11 cellular contexts compared by ENCODE assay signal in the genomic region with DNA sequence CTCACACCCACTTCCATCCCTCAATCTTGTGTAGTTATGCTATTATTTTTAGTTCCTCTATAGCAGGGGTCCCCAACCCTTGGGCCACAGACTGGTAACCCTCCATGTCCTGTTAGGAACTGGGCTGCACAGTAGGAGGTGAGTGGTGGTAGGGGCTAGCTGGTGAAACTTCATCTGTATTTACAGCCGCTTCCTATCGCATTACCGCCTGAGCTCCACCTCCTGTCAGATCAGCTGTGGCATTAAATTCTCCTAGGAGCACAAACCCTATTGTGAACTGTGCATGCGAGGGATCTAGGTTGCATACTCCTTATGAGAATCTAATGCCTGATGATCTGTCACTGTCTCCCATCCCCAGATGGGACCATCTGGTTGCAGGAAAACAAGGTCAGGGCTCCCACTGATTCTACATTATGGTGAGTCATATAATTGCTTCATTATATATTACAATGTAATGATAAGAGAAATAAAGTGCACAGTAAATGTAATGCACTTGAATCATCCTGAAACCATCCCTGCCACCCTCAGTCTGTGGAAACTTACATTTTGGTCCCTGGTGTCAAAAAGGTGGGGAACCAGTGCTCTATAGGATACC. TPM values are rescaled to one million over a fixed set of nuclear protein-coding genes. Genes with fewer than 3 reads are reported as not detected.
A peak's percentile ranks its signal among the peaks of the same experiment; 100 is the strongest.
DNase-seq lines count a peak whose midpoint lies in the region; ATAC-seq and TF ChIP-seq lines count a peak whose summit lies in the region.
"Had no signal": no experiment of that assay in that cellular context is flagged by ENCODE, and none has a peak within 500 bp of the region (broad histone marks: within the 10 kb centered on the region; RNA-seq: fewer than 3 reads in every experiment).

No MANE protein-coding gene starts in this region.

- H3K27ac Mint-ChIP-seq in activated naive CD8-positive, alpha-beta T cell treated with anti-CD3 and anti-CD28 coated beads for 36 hours, result no peak overlapping the region
- peak overlapping the region; percentile 30 to 38 for H3K27ac Mint-ChIP-seq in natural killer cell

- peaks cover 22% of the 10 kb centered on the region for H3K4me1 Mint-ChIP-seq in activated naive CD8-positive, alpha-beta T cell treated with anti-CD3 and anti-CD28 coated beads for 36 hours
- H3K4me1 Mint-ChIP-seq in natural killer cell, result peaks cover 6 to 23% of the 10 kb centered on the region in 2 donors

- peaks cover 17% of the 10 kb centered on the region; the same call in 1 of the 2 replicates for H3K4me1 ChIP-seq in HEK293 (ENCODE audit: control insufficient read depth, insufficient read depth, low read length)

- TF ChIP-seq CTCF in HEK293 (tag by site-specific recombination; IDR thresholded peaks at IDR 0.05) (no peak), natural killer cell (IDR thresholded peaks at IDR 0.05) (no peak), brain microvascular endothelial cell (IDR thresholded peaks at IDR 0.05; ENCODE audit: low read depth, low read length, missing control alignments) (no peak)

- H3K4me3 ChIP-seq in HEK293 (ENCODE audit: low read depth, low read length) (no peak overlapping the region), brain microvascular endothelial cell (ENCODE audit: low read depth, low read length) (no peak overlapping the region)

- POLR2A ChIA-PET in HEK293 (lab: Yijun Ruan, JAX), result interaction anchor here (0.6 kb wide), 1 partner anchor 25 kb away, joined by 3 read pairs; no protein-coding TSS in a partner anchor

- H3K27me3 Mint-ChIP-seq in activated naive CD8-positive, alpha-beta T cell treated with anti-CD3 and anti-CD28 coated beads for 36 hours, result peaks cover 3% of the 10 kb centered on the region
- peaks cover 0 to 13% of the 10 kb centered on the region in 2 donors for H3K27me3 Mint-ChIP-seq in natural killer cell (ENCODE audit: low read depth in 2 of 2)

- H3K27ac ChIP-seq in HEK293 (ENCODE audit: extremely low read depth, low read depth, low read length) (no peak overlapping the region), brain microvascular endothelial cell (no peak overlapping the region)

- in situ Hi-C loops in brain microvascular endothelial cell (cut with HindIII; ENCODE audit: low pct_ligation_motif_present, low sequenced_read_pairs), result no loop called here

- no peaks in the 10 kb centered on the region for H3K9me3 ChIP-seq in HEK293 (ENCODE audit: control insufficient read depth, insufficient read depth, low read depth, low read length)

- ATAC-seq in natural killer cell, result no peak

- H3K4me3 Mint-ChIP-seq in activated naive CD8-positive, alpha-beta T cell treated with anti-CD3 and anti-CD28 coated beads for 36 hours, result peak overlapping the region; percentile 51
- peak overlapping the region; percentile 74 for H3K4me3 Mint-ChIP-seq in natural killer cell

- intact Hi-C loops in natural killer cell (cut with micrococcal nuclease), result loop anchor here (2.0 kb wide), 1 partner anchor 62 kb away; no protein-coding TSS in a partner anchor

- peak; percentile 42 for DNase-seq in DMS53 (lab: John Stamatoyannopoulos, UW)
- DNase-seq in DMS53 treated with DMSO at 0.1 percent for 48 hours (lab: John Stamatoyannopoulos, UW; ENCODE audit: unreplicated experiment), result no peak
- no peak for DNase-seq in activated naive CD8-positive, alpha-beta T cell treated with anti-CD3 and anti-CD28 coated beads for 36 hours
- DNase-seq in natural killer cell, result no peak
- DNase-seq in hypothalamus (lab: John Stamatoyannopoulos, UW), result no peak
- DNase-seq in cerebellum (ENCODE audit: low spot score), result no peak
- DNase-seq in brain microvascular endothelial cell, result no peak
- DNase-seq: activated naive CD4-positive, alpha-beta T cell treated with anti-CD3 and anti-CD28 coated beads, Interleukin-2, amount 50 U/mL, for 16 hours; GDM1; MV-4-11 had no signal

- CTCF ChIA-PET in HEK293 (lab: Yijun Ruan, JAX), result interaction anchor here (0.6 to 1.6 kb wide), 4 partner anchors 29 to 139 kb away, joined by 3 to 16 read pairs (median 4); no protein-coding TSS in a partner anchor

- no peaks in the 10 kb centered on the region for H3K27me3 ChIP-seq in brain microvascular endothelial cell (replicated peaks)

- H3K36me3 Mint-ChIP-seq in activated naive CD8-positive, alpha-beta T cell treated with anti-CD3 and anti-CD28 coated beads for 36 hours, result no peaks in the 10 kb centered on the region
- no peaks in the 10 kb centered on the region for H3K36me3 Mint-ChIP-seq in natural killer cell

- H3K36me3 ChIP-seq in HEK293 (ENCODE audit: control insufficient read depth in 2 of 2, insufficient read depth in 1 of 2, low read length in 2 of 2), result no peaks in the 10 kb centered on the region
- no peaks in the 10 kb centered on the region for H3K36me3 ChIP-seq in brain microvascular endothelial cell (replicated peaks)

- no peaks in the 10 kb centered on the region for H3K9me3 Mint-ChIP-seq in activated naive CD8-positive, alpha-beta T cell treated with anti-CD3 and anti-CD28 coated beads for 36 hours
- no peaks in the 10 kb centered on the region for H3K9me3 Mint-ChIP-seq in natural killer cell

TF ChIP-seq in HEK293, 187 proteins besides CTCF, POLR2A, EP300 and RAD21 (continues in another document):
- TF ChIP-seq, protein P1, sequence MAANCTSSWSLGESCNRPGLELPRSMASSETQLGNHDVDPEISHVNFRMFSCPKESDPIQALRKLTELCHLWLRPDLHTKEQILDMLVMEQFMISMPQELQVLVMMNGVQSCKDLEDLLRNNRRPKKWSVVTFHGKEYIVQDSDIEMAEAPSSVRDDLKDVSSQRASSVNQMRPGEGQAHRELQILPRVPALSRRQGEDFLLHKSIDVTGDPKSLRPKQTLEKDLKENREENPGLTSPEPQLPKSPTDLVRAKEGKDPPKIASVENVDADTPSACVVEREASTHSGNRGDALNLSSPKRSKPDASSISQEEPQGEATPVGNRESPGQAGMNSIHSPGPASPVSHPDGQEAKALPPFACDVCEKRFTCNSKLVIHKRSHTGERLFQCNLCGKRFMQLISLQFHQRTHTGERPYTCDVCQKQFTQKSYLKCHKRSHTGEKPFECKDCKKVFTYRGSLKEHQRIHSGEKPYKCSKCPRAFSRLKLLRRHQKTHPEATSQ (tag by site-specific recombination; IDR thresholded peaks at IDR 0.05), result no peak
- TF ChIP-seq, protein P2, sequence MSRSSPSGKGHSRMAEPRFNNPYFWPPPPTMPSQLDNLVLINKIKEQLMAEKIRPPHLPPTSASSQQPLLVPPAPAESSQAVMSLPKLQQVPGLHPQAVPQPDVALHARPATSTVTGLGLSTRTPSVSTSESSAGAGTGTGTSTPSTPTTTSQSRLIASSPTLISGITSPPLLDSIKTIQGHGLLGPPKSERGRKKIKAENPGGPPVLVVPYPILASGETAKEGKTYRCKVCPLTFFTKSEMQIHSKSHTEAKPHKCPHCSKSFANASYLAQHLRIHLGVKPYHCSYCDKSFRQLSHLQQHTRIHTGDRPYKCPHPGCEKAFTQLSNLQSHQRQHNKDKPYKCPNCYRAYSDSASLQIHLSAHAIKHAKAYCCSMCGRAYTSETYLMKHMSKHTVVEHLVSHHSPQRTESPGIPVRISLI (tag by site-specific recombination; IDR thresholded peaks at IDR 0.05), result no peak
- TF ChIP-seq ZNF624 (tag by site-specific recombination; IDR thresholded peaks at IDR 0.05), result no peak
- TF ChIP-seq ZNF544 (tag by site-specific recombination; IDR thresholded peaks at IDR 0.05), result no peak
- TF ChIP-seq ZNF521 (tag by site-specific recombination; IDR thresholded peaks at IDR 0.05), result no peak
- TF ChIP-seq ZNF394 (tag by site-specific recombination; IDR thresholded peaks at IDR 0.05; ENCODE audit: borderline replicate concordance), result no peak
- TF ChIP-seq SETDB1 (IDR thresholded peaks at IDR 0.05; ENCODE audit: insufficient read length, low read length), result no peak
- no peak for TF ChIP-seq ZNF324 (tag by site-specific recombination; IDR thresholded peaks at IDR 0.05)
- peak; percentile 43; the same call in 1 of the 2 replicates for TF ChIP-seq ZSCAN30 (tag by site-specific recombination; IDR thresholded peaks at IDR 0.05)
- no peak for TF ChIP-seq HOXC10 (CRISPR knock-in tag; IDR thresholded peaks at IDR 0.05)
- TF ChIP-seq ZBTB20 (tag by site-specific recombination; IDR thresholded peaks at IDR 0.05), result no peak
- no peak for TF ChIP-seq ZNF214 (tag by site-specific recombination; IDR thresholded peaks at IDR 0.05; ENCODE audit: borderline replicate concordance)
- no peak for TF ChIP-seq ZNF548 (tag by site-specific recombination; IDR thresholded peaks at IDR 0.05)
- TF ChIP-seq HOXA7 (CRISPR knock-in tag; IDR thresholded peaks at IDR 0.05; ENCODE audit: borderline replicate concordance), result no peak
- TF ChIP-seq SP7 (tag by site-specific recombination; IDR thresholded peaks at IDR 0.05), result 0 out of 2 replicates have a peak, but pooled peaks have one; percentile 15

RNA-seq across cellular contexts. Expression of a gene that starts 1.6 kb away (rescaled TPM):
- 1 to 10 TPM; 4.0 to 4.3 TPM for total RNA-seq in activated naive CD8-positive, alpha-beta T cell treated with anti-CD3 and anti-CD28 coated beads for 36 hours
- total RNA-seq in natural killer cell (10 to 100 TPM in 2 of 3 donors, 1 to 10 TPM in 1; 4.9 to 15.9 (median 11.2) TPM), cerebellum (6.9 TPM)

RNA-seq across cellular contexts. Expression of a gene that starts 42.9 kb away (rescaled TPM):
- total RNA-seq in activated naive CD8-positive, alpha-beta T cell treated with anti-CD3 and anti-CD28 coated beads for 36 hours, result 10 to 100 TPM in 1 of 2 experiments, 1 to 10 TPM in 1; 8.3 to 10.8 TPM
- 10 to 100 TPM; 15.3 to 22.3 (median 19.8) TPM for total RNA-seq in natural killer cell
- total RNA-seq in cerebellum, result 23.7 TPM
